8 cellular contexts compared by ENCODE assay signal in the genomic region with DNA sequence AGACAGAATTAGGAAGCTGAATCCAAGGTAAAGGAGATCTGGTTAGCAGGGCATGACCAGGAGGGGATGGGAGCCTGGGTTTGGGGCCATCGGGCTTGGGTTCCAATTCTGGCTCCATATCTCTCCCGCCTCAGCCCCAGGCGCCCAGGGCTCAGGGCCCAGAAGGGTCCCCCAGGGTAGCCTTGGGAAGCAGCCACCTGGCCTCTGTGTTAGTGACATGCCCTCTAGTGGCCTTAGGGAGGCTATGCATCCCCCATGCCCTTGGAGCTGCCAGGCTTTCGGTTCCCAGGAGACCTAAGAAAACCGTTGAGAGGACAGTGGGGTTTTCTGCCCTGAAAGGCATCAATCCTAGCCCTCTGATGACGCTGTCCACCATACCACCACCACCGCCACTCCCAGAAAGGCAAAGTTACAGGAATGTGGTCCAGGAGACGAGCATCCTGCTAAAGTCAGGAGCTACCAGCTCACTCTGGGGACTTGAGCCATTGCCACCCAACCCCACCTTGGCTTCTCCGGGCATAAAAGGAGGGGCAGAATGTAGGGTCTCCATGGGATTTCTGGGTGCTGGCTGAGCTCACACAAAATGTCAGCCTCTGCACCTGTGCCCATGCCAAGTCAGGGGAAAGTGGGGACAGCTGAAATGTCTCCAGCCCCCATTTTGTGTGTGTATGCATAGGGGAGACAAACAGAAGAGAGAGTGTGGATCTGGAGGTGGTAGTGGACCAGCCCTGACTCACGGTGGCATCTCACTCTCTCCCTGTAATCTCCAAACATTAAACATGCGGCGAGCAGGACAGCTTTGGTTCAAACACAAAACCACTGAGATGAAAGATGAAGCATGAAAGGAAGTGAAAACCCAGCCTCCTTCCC. TPM values are rescaled to one million over a fixed set of nuclear protein-coding genes. Genes with fewer than 3 reads are reported as not detected.
A peak's percentile ranks its signal among the peaks of the same experiment; 100 is the strongest.
DNase-seq lines count a peak whose midpoint lies in the region; ATAC-seq and TF ChIP-seq lines count a peak whose summit lies in the region.

No MANE protein-coding gene starts in this region.

- no peaks in the 10 kb centered on the region for H3K27me3 ChIP-seq in neutrophil

- CTCF ChIA-PET in activated CD8-positive, alpha-beta T cell treated with anti-CD3 and anti-CD28 coated beads, Interleukin-2, amount 10 ng/mL, durations not matched to agents 7 days and 5 days (lab: Charles Lee) = interaction anchor here (0.5 to 11.1 kb wide), 36 partner anchors 10 to 1658 kb away, joined by 3 to 251 read pairs (median 4); a partner anchor contains a TSS

- H3K4me1 Mint-ChIP-seq in activated CD8-positive, alpha-beta T cell treated with anti-CD3 and anti-CD28 coated beads, Interleukin-2, amount 10 ng/mL, durations not matched to agents 7 days and 5 days (ENCODE audit: low read depth) = peaks cover 6% of the 10 kb centered on the region

- H3K36me3 Mint-ChIP-seq in activated CD8-positive, alpha-beta T cell treated with anti-CD3 and anti-CD28 coated beads, Interleukin-2, amount 10 ng/mL, durations not matched to agents 7 days and 5 days (ENCODE audit: low read depth) = no peaks in the 10 kb centered on the region

- peak; percentile 65 for ATAC-seq in GM18870 (IDR thresholded peaks at IDR 0.05; ENCODE audit: unreplicated experiment)
- ATAC-seq in HG03103 (IDR thresholded peaks at IDR 0.05; ENCODE audit: low read depth, unreplicated experiment) = peak; percentile 94
- peak; percentile 89 for ATAC-seq in activated CD8-positive, alpha-beta T cell treated with anti-CD3 and anti-CD28 coated beads, Interleukin-2, amount 10 ng/mL, durations not matched to agents 7 days and 5 days

- peaks cover 58% of the 10 kb centered on the region for H3K36me3 ChIP-seq in neutrophil

- H3K4me1 ChIP-seq in neutrophil (ENCODE audit: control insufficient read depth in 1 of 2, insufficient read depth in 1 of 2, low read depth in 1 of 2, low read length in 1 of 2) = peaks cover 6 to 12% of the 10 kb centered on the region in 2 experiments

- H3K27ac Mint-ChIP-seq in activated CD8-positive, alpha-beta T cell treated with anti-CD3 and anti-CD28 coated beads, Interleukin-2, amount 10 ng/mL, durations not matched to agents 7 days and 5 days = no peak overlapping the region

- H3K4me3 Mint-ChIP-seq in activated CD8-positive, alpha-beta T cell treated with anti-CD3 and anti-CD28 coated beads, Interleukin-2, amount 10 ng/mL, durations not matched to agents 7 days and 5 days = no peak overlapping the region

- H3K4me3 ChIP-seq in fibroblast of mammary gland (ENCODE audit: control insufficient read depth, low read depth, low read length) (no peak overlapping the region), neutrophil (ENCODE audit: low read depth in 1 of 2, low read length in 1 of 2) (no peak overlapping the region)

- H3K27me3 Mint-ChIP-seq in activated CD8-positive, alpha-beta T cell treated with anti-CD3 and anti-CD28 coated beads, Interleukin-2, amount 10 ng/mL, durations not matched to agents 7 days and 5 days (ENCODE audit: low read depth) = peaks cover 2% of the 10 kb centered on the region

- no peaks in the 10 kb centered on the region for H3K9me3 ChIP-seq in neutrophil

- peak; percentile 58 for DNase-seq in NCI-H345 (lab: John Stamatoyannopoulos, UW)
- peak; percentile 62 for DNase-seq in activated CD8-positive, alpha-beta T cell treated with anti-CD3 and anti-CD28 coated beads, Interleukin-2, amount 10 ng/mL, durations not matched to agents 7 days and 5 days
- peak; percentile 54 for DNase-seq in fibroblast of mammary gland (ENCODE audit: low read depth)
- no peak for DNase-seq in midbrain (lab: John Stamatoyannopoulos, UW)

- POLR2A ChIA-PET in activated CD8-positive, alpha-beta T cell treated with anti-CD3 and anti-CD28 coated beads, Interleukin-2, amount 10 ng/mL, durations not matched to agents 7 days and 5 days (lab: Charles Lee) = interaction anchor here (1.2 kb wide), 1 partner anchor 81 kb away, joined by 4 read pairs; no protein-coding TSS in a partner anchor

- TF ChIP-seq CTCF in C4-2B (conservative IDR thresholded peaks at IDR 0.05) (peak; percentile 76), fibroblast of mammary gland (conservative IDR thresholded peaks at IDR 0.05; ENCODE audit: control insufficient read depth, insufficient read depth, low read depth, low read length) (peak; percentile 79), neutrophil (IDR thresholded peaks at IDR 0.05) (peak; percentile 41)

- H3K9me3 Mint-ChIP-seq in activated CD8-positive, alpha-beta T cell treated with anti-CD3 and anti-CD28 coated beads, Interleukin-2, amount 10 ng/mL, durations not matched to agents 7 days and 5 days (ENCODE audit: insufficient read depth) = no peaks in the 10 kb centered on the region

- H3K27ac ChIP-seq in C4-2B = no peak overlapping the region
- no peak overlapping the region for H3K27ac ChIP-seq in neutrophil

RNA-seq across cellular contexts. Expression of a gene that starts 56.5 kb away (rescaled TPM):
- total RNA-seq in activated CD8-positive, alpha-beta T cell treated with anti-CD3 and anti-CD28 coated beads, Interleukin-2, amount 10 ng/mL, durations not matched to agents 7 days and 5 days = not detected
